Comparison of ENCODE assay signal across 8 cellular contexts in genomic region chr17:2025622-2026309, GRCh38. TPM values are rescaled to one million over a fixed set of nuclear protein-coding genes. Genes with fewer than 3 reads are reported as not detected.
DNase-seq lines count a peak whose midpoint lies in the region; ATAC-seq and TF ChIP-seq lines count a peak whose summit lies in the region.

No MANE protein-coding gene starts in this region.

- TF ChIP-seq CTCF in thoracic aorta (IDR thresholded peaks at IDR 0.05), result peak; percentile 60

- no peak overlapping the region for H3K27ac ChIP-seq in ectodermal cell (ENCODE audit: insufficient read depth, low read depth, low read length, poor library complexity, severe bottlenecking)
- H3K27ac ChIP-seq in thoracic aorta, result no peak overlapping the region

- H3K36me3 ChIP-seq in ectodermal cell (ENCODE audit: control insufficient read depth, insufficient read depth, low read length), result no peaks in the 10 kb centered on the region
- no peaks in the 10 kb centered on the region for H3K36me3 ChIP-seq in thoracic aorta

- H3K9me3 ChIP-seq in ectodermal cell (ENCODE audit: control insufficient read depth, low read length), result no peaks in the 10 kb centered on the region
- no peaks in the 10 kb centered on the region for H3K9me3 ChIP-seq in thoracic aorta

- WGBS in ectodermal cell, 2 experiments, result 2% methylated on average over 55 of the region's 55 CpGs

- ATAC-seq in SK-N-SH treated with all-trans-retinoic acid at 6 μM for 48 hours (peak; percentile 60), thoracic aorta (ENCODE audit: insufficient number of reproducible peaks, low FRiP score, low read depth) (no peak), HG02678 (IDR thresholded peaks at IDR 0.05; ENCODE audit: unreplicated experiment) (no peak), HG02642 (IDR thresholded peaks at IDR 0.05; ENCODE audit: poor library complexity, unreplicated experiment) (no peak)

- peak overlapping the region; percentile 58 for H3K4me3 ChIP-seq in ectodermal cell (ENCODE audit: insufficient read depth, low read depth, low read length)
- H3K4me3 ChIP-seq in thoracic aorta, result peak overlapping the region; percentile 77

- peaks cover 23% of the 10 kb centered on the region for H3K4me1 ChIP-seq in ectodermal cell (ENCODE audit: control insufficient read depth, insufficient read depth, low read length)
- peaks cover 4 to 48% of the 10 kb centered on the region in 2 donors for H3K4me1 ChIP-seq in thoracic aorta (ENCODE audit: control insufficient read depth in 1 of 2, low read depth in 2 of 2)

- H3K27me3 ChIP-seq in ectodermal cell (ENCODE audit: control insufficient read depth, insufficient read depth, low read length, poor library complexity, severe bottlenecking) (peaks cover 71% of the 10 kb centered on the region), thoracic aorta (replicated peaks; ENCODE audit: insufficient read depth) (no peaks in the 10 kb centered on the region)

- peak; percentile 82 for DNase-seq in DMS53 (lab: John Stamatoyannopoulos, UW)
- peak; percentile 45 for DNase-seq in HT-29 (ENCODE audit: low spot score)
- peak; percentile 51 for DNase-seq in medulla oblongata (ENCODE audit: extremely low spot score)
- no peak for DNase-seq in thoracic aorta (ENCODE audit: low spot score)

TF ChIP-seq in SK-N-SH treated with all-trans-retinoic acid at 6 μM for 48 hours, 23 proteins besides CTCF, POLR2A, EP300 and RAD21:
- TF ChIP-seq ESRRG (CRISPR knock-in tag; IDR thresholded peaks at IDR 0.05) (no peak), ZC3H10 (CRISPR knock-in tag; IDR thresholded peaks at IDR 0.05) (no peak), RARB (CRISPR knock-in tag; IDR thresholded peaks at IDR 0.05) (no peak), ZNF565 (CRISPR knock-in tag; conservative IDR thresholded peaks at IDR 0.05; ENCODE audit: low read depth) (no peak), TSHZ2 (CRISPR knock-in tag; IDR thresholded peaks at IDR 0.05) (no peak), ZFP30 (CRISPR knock-in tag; IDR thresholded peaks at IDR 0.05) (no peak), ZNF8 (CRISPR knock-in tag; IDR thresholded peaks at IDR 0.05) (no peak), ARNTL (CRISPR knock-in tag; IDR thresholded peaks at IDR 0.05; ENCODE audit: borderline replicate concordance, low read depth) (no peak), SNAI2 (CRISPR knock-in tag; IDR thresholded peaks at IDR 0.05) (no peak), ZNF70 (CRISPR knock-in tag; IDR thresholded peaks at IDR 0.05) (no peak)

RNA-seq across cellular contexts. Expression of gene RTN4RL1, which starts 0.6 kb away (rescaled TPM):
- not detected in 2 replicates for total RNA-seq in HT-29 (2014; rRNA removed; shearing (Covaris generic))
- 10.9 TPM for polyA plus RNA-seq in ectodermal cell (2013, experiment 1 of 4)
- polyA plus RNA-seq in ectodermal cell (2013, experiment 2 of 4), result 12.4 TPM
- 6.5 TPM for polyA plus RNA-seq in ectodermal cell (2013, experiment 3 of 4)
- 7.7 TPM for polyA plus RNA-seq in ectodermal cell (2013, experiment 4 of 4)
- 1 to 10 TPM; 5.4 to 8.0 TPM for total RNA-seq in thoracic aorta

RNA-seq across cellular contexts. Expression of gene DPH1, which starts 4.2 kb away (rescaled TPM):
- total RNA-seq in HT-29 (2014; rRNA removed; shearing (Covaris generic)), result 31.6 and 38.5 TPM in 2 replicates
- 36.8 TPM for polyA plus RNA-seq in ectodermal cell (2013, experiment 1 of 4)
- polyA plus RNA-seq in ectodermal cell (2013, experiment 2 of 4), result 37.0 TPM
- 31.4 TPM for polyA plus RNA-seq in ectodermal cell (2013, experiment 3 of 4)
- polyA plus RNA-seq in ectodermal cell (2013, experiment 4 of 4), result 40.0 TPM
- 10 to 100 TPM; 46.0 to 61.1 TPM for total RNA-seq in thoracic aorta

RNA-seq across cellular contexts. Expression of gene OVCA2, which starts 16.1 kb away (rescaled TPM):
- total RNA-seq in HT-29 (2014; rRNA removed; shearing (Covaris generic)), result 54.1 and 56.8 TPM in 2 replicates
- 24.3 TPM for polyA plus RNA-seq in ectodermal cell (2013, experiment 1 of 4)
- polyA plus RNA-seq in ectodermal cell (2013, experiment 2 of 4), result 21.0 TPM
- polyA plus RNA-seq in ectodermal cell (2013, experiment 3 of 4), result 23.4 TPM
- 29.3 TPM for polyA plus RNA-seq in ectodermal cell (2013, experiment 4 of 4)
- total RNA-seq in thoracic aorta, result 10 to 100 TPM; 44.1 to 46.6 TPM

RNA-seq across cellular contexts. Expression of gene HIC1, which starts 29.1 kb away (rescaled TPM):
- total RNA-seq in HT-29 (2014; rRNA removed; shearing (Covaris generic)), result 0.31 and 0.55 TPM in 2 replicates
- polyA plus RNA-seq in ectodermal cell (2013, experiment 1 of 4), result 0.56 TPM
- not detected for polyA plus RNA-seq in ectodermal cell (2013, experiment 2 of 4)
- polyA plus RNA-seq in ectodermal cell (2013, experiment 3 of 4), result 0.21 TPM
- polyA plus RNA-seq in ectodermal cell (2013, experiment 4 of 4), result 0.20 TPM
- total RNA-seq in thoracic aorta, result 10 to 100 TPM; 38.3 to 53.9 TPM
